Comparison of ENCODE assay signal across 25 cellular contexts in the genomic region with DNA sequence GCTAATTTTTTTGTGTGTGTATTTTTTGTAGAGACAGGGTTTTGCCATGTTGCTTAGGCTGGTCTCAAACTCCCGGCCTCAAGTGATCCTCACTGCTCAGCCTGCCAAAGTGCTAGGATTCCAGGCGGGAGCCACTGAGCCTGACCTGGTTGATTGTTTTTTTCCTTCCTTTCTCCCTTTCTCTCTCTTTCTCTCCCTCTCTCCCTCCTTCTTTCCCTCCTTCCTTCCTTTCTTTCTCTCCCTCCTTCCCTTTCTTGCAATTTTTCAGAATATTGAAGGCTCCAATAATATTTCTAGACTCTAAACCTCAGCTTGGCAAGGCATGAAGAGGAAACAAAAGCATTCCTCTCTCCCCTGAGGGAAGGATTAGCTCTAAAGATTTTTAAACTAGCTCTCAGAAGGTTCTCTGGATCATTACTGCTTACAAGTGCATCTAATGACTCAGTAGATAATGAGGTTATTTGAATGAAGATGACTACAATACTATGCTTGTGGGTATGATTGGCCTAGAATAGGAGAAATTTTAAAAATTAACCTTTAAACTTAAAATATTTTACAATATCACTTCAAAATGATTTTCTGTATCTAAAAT.
DNase-seq lines count a peak whose midpoint lies in the region; ATAC-seq, FAIRE-seq and TF ChIP-seq lines count a peak whose summit lies in the region.
"Had no signal": no experiment of that assay in that cellular context is flagged by ENCODE, and none has a peak within 500 bp of the region (broad histone marks: within the 10 kb centered on the region; RNA-seq: fewer than 3 reads in every experiment).

No MANE protein-coding gene starts in this region.

- H2BK120ac ChIP-seq in H9 (ENCODE audit: low read depth, low read length, poor library complexity, severe bottlenecking): no peak overlapping the region

- peaks cover 3 to 6% of the 10 kb centered on the region in 2 experiments; a peak in 3 of 4 replicates for H3K4me1 Mint-ChIP-seq in H9
- peaks cover 25% of the 10 kb centered on the region for H3K4me1 Mint-ChIP-seq in astrocyte (ENCODE audit: low read depth, unreplicated experiment)
- H3K4me1 Mint-ChIP-seq in natural killer cell: no peaks in the 10 kb centered on the region

- no peak overlapping the region for H2BK20ac ChIP-seq in H9 (ENCODE audit: low read depth, low read length, poor library complexity, severe bottlenecking)

- H3K4ac ChIP-seq in H9 (ENCODE audit: low read depth, low read length): no peak overlapping the region

- no peaks in the 10 kb centered on the region for H4K20me1 ChIP-seq in H9 (ENCODE audit: control insufficient read depth, insufficient read depth, insufficient read length)
- no peaks in the 10 kb centered on the region for H4K20me1 ChIP-seq in astrocyte (ENCODE audit: insufficient read depth, low read length)
- no peaks in the 10 kb centered on the region for H4K20me1 ChIP-seq in keratinocyte (ENCODE audit: control insufficient read depth, extremely low read depth, insufficient read depth, low read length)

- no peak overlapping the region for H2BK12ac ChIP-seq in H9 (ENCODE audit: insufficient read length, low read depth, low read length)

- H3K4me3 ChIP-seq in astrocyte (ENCODE audit: insufficient read depth, low read depth, low read length): no peak overlapping the region
- H3K4me3 ChIP-seq in keratinocyte (ENCODE audit: control insufficient read depth in 2 of 3, extremely low read depth in 1 of 3, insufficient read depth in 2 of 3, low read depth in 1 of 3, low read length in 3 of 3): no peak overlapping the region
- H3K4me3 ChIP-seq in uterus: no peak overlapping the region
- H3K4me3 ChIP-seq: coronary artery, smooth muscle cell had no signal

- no peak overlapping the region for H2BK15ac ChIP-seq in H9 (ENCODE audit: low read depth, low read length)

- H3K9me3 Mint-ChIP-seq in H9 (no peaks in the 10 kb centered on the region), astrocyte (ENCODE audit: unreplicated experiment) (no peaks in the 10 kb centered on the region), natural killer cell (no peaks in the 10 kb centered on the region)

- H3K4me3 Mint-ChIP-seq in H9: no peak overlapping the region
- no peak overlapping the region for H3K4me3 Mint-ChIP-seq in astrocyte (ENCODE audit: unreplicated experiment)
- no peak overlapping the region for H3K4me3 Mint-ChIP-seq in natural killer cell

- H2AFZ ChIP-seq in H9 (ENCODE audit: low read length) (no peak overlapping the region), astrocyte (ENCODE audit: low read depth, low read length) (no peak overlapping the region), keratinocyte (ENCODE audit: control insufficient read depth, low read length) (no peak overlapping the region)

- H3K9me3 ChIP-seq in H9 (ENCODE audit: control insufficient read depth, low read depth, low read length) (no peaks in the 10 kb centered on the region), astrocyte (ENCODE audit: insufficient read depth, low read depth, low read length) (no peaks in the 10 kb centered on the region), keratinocyte (ENCODE audit: control insufficient read depth, low read depth, low read length) (no peaks in the 10 kb centered on the region), uterus (no peaks in the 10 kb centered on the region)

- H3T11ph ChIP-seq in H9 (ENCODE audit: low read length): no peak overlapping the region

- H3K56ac ChIP-seq in H9 (ENCODE audit: insufficient read length, low read depth, low read length): no peak overlapping the region

- no peak overlapping the region for H3K14ac ChIP-seq in H9 (ENCODE audit: insufficient read depth, low read length)

- no peak overlapping the region for H4K5ac ChIP-seq in H9 (ENCODE audit: insufficient read length, low read depth, low read length)

- H3K79me2 ChIP-seq in H9 (ENCODE audit: insufficient read depth, low read length) (no peaks in the 10 kb centered on the region), astrocyte (ENCODE audit: insufficient read depth, low read length) (no peaks in the 10 kb centered on the region), keratinocyte (ENCODE audit: control insufficient read depth, insufficient read depth, low read length) (no peaks in the 10 kb centered on the region)

- WGBS in H9 (ENCODE audit: extremely low coverage, insufficient read length, low lambda C conversion rate): no CpG with 5 or more reads among the region's 2 CpGs

- no peak overlapping the region for H3K27ac ChIP-seq in H9 (ENCODE audit: insufficient read length, low read depth, low read length)
- H3K27ac ChIP-seq in astrocyte (ENCODE audit: low read depth, low read length): no peak overlapping the region
- H3K27ac ChIP-seq in keratinocyte (ENCODE audit: control insufficient read depth, insufficient read depth, low read length): no peak overlapping the region
- H3K27ac ChIP-seq in uterus: peak overlapping the region; percentile 60 to 90
- H3K27ac ChIP-seq: coronary artery had no signal

- H3K27me3 ChIP-seq in H9 (ENCODE audit: insufficient read depth, low read length): no peaks in the 10 kb centered on the region
- no peaks in the 10 kb centered on the region for H3K27me3 ChIP-seq in astrocyte (ENCODE audit: insufficient read depth, low read length)
- no peaks in the 10 kb centered on the region for H3K27me3 ChIP-seq in keratinocyte (ENCODE audit: control insufficient read depth, extremely low read depth, insufficient read depth, low read length)
- no peaks in the 10 kb centered on the region for H3K27me3 ChIP-seq in uterus

- TF ChIP-seq CTCF in H9 (conservative IDR thresholded peaks at IDR 0.05): no peak
- no peak for TF ChIP-seq CTCF in astrocyte (IDR thresholded peaks at IDR 0.05; ENCODE audit: insufficient read depth, low read depth, low read length)
- no peak for TF ChIP-seq CTCF in keratinocyte (optimal IDR thresholded peaks at IDR 0.05 in 1 of 3, IDR thresholded peaks at IDR 0.05 in 1 of 3, conservative IDR thresholded peaks at IDR 0.05 in 1 of 3; ENCODE audit: extremely low read depth in 1 of 3, insufficient read depth in 2 of 3, low read length in 3 of 3)
- no peak for TF ChIP-seq CTCF in uterus (IDR thresholded peaks at IDR 0.05)
- no peak for TF ChIP-seq CTCF in natural killer cell (IDR thresholded peaks at IDR 0.05)

- H3K27me3 Mint-ChIP-seq in H9 (ENCODE audit: low read depth) (peaks cover 3% of the 10 kb centered on the region), astrocyte (ENCODE audit: low read depth, unreplicated experiment) (peaks cover 2% of the 10 kb centered on the region), natural killer cell (ENCODE audit: low read depth in 2 of 2) (peaks cover 13 to 19% of the 10 kb centered on the region in 2 donors)
- H3K27me3 Mint-ChIP-seq: progenitor cell of endocrine pancreas had no signal

- H3K9ac ChIP-seq in H9 (ENCODE audit: extremely low read depth, insufficient read length, low read length) (no peak overlapping the region), astrocyte (ENCODE audit: low read length) (no peak overlapping the region), keratinocyte (ENCODE audit: control insufficient read depth, extremely low read depth, insufficient read depth, low read length) (no peak overlapping the region)

- H3K79me1 ChIP-seq in H9 (ENCODE audit: insufficient read depth, low read depth, low read length, poor library complexity, severe bottlenecking): no peaks in the 10 kb centered on the region

- no peaks in the 10 kb centered on the region for H3K4me1 ChIP-seq in H9 (ENCODE audit: insufficient read depth, low read length)
- peaks cover 15% of the 10 kb centered on the region for H3K4me1 ChIP-seq in astrocyte (ENCODE audit: insufficient read depth, low read length)
- H3K4me1 ChIP-seq in keratinocyte (ENCODE audit: control insufficient read depth, extremely low read depth, insufficient read depth, low read length): peaks cover 4% of the 10 kb centered on the region
- peaks cover 0 to 4% of the 10 kb centered on the region in 2 donors for H3K4me1 ChIP-seq in uterus

- no peaks in the 10 kb centered on the region for H3K9me1 ChIP-seq in keratinocyte (ENCODE audit: control insufficient read depth, extremely low read depth, insufficient read depth, low read length)

- H3K23me2 ChIP-seq in H9 (ENCODE audit: insufficient read length, low read depth, low read length, poor library complexity, severe bottlenecking): no peaks in the 10 kb centered on the region

- H3K27ac Mint-ChIP-seq in H9 (peak overlapping the region in 2 of 3 experiments; percentile 21 to 43; a peak in 3 of 7 replicates), astrocyte (ENCODE audit: unreplicated experiment) (no peak overlapping the region), natural killer cell (no peak overlapping the region)
- H3K27ac Mint-ChIP-seq: progenitor cell of endocrine pancreas had no signal

- DNase-seq in H9 (no peak), astrocyte (ENCODE audit: low read depth) (peak; percentile 25), keratinocyte (ENCODE audit: low read depth, low spot score) (no peak), uterus (no peak), natural killer cell (no peak), kidney glomerular epithelial cell (lab: John Stamatoyannopoulos, UW) (no peak)
- no peak for DNase-seq in activated CD4-positive, alpha-beta T cell treated with anti-CD3 and anti-CD28 coated beads, Interleukin-2, amount 50 U/mL, for 1 hour
- DNase-seq: activated CD4-positive, alpha-beta T cell treated with anti-CD3 and anti-CD28 coated beads for 4 hours; AML-193; hypothalamus; NCI-H1694 treated with DMSO at 0.1 percent for 48 hours; NCI-H226; PC-3; SIG-M5; stimulated activated CD4-positive, alpha-beta T cell treated with anti-CD3 and anti-CD28 coated beads, Interleukin-2, amount 100 ng/mL, for 48 hours; stimulated activated naive CD4-positive, alpha-beta T cell treated with Interleukin-2 at 50 U/mL for 16 hours; T-helper 1 cell; trophoblast cell had no signal

- H3K23ac ChIP-seq in H9 (ENCODE audit: insufficient read length, low read depth, low read length): no peak overlapping the region

- no peak overlapping the region for H2BK5ac ChIP-seq in H9 (ENCODE audit: insufficient read length, low read length)

- dilution Hi-C loops in keratinocyte (cut with MboI; ENCODE audit: extremely low pct_ligation_motif_present, low sequenced_read_pairs): no loop called here

- no peak overlapping the region for H3K4me2 ChIP-seq in H9 (ENCODE audit: insufficient read depth, insufficient read length, low read length)
- H3K4me2 ChIP-seq in astrocyte (ENCODE audit: low read length): no peak overlapping the region
- H3K4me2 ChIP-seq in keratinocyte (ENCODE audit: control insufficient read depth, extremely low read depth, insufficient read depth, low read depth, low read length): no peak overlapping the region
- H3K4me2 ChIP-seq: smooth muscle cell had no signal

- no peak overlapping the region for H3K18ac ChIP-seq in H9 (ENCODE audit: insufficient read length, low read depth, low read length)

- no peak overlapping the region for H4K8ac ChIP-seq in H9 (replicated peaks; ENCODE audit: insufficient read length, low read depth, low read length)

- no peaks in the 10 kb centered on the region for H3K36me3 ChIP-seq in astrocyte (ENCODE audit: insufficient read depth, low read length)
- no peaks in the 10 kb centered on the region for H3K36me3 ChIP-seq in keratinocyte (ENCODE audit: control insufficient read depth in 2 of 2, extremely low read depth in 1 of 2, insufficient read depth in 2 of 2, low read length in 2 of 2)
- no peaks in the 10 kb centered on the region for H3K36me3 ChIP-seq in uterus

- no peak overlapping the region for H2AK5ac ChIP-seq in H9 (ENCODE audit: insufficient read length, low read length)

- H3K36me3 Mint-ChIP-seq in H9 (ENCODE audit: insufficient read depth in 1 of 3, low read depth in 3 of 3) (0 out of 7 replicates have a peak, but pooled peaks cover 0 to 4% (median 0%) of the 10 kb centered on the region in 3 experiments), astrocyte (ENCODE audit: low read depth, unreplicated experiment) (no peaks in the 10 kb centered on the region), natural killer cell (no peaks in the 10 kb centered on the region)
- H3K36me3 Mint-ChIP-seq: activated naive CD4-positive, alpha-beta T cell treated with anti-CD3 and anti-CD28 coated beads, Interleukin-2, amount 50 U/mL, for 72 hours had no signal

- no peak for TF ChIP-seq POLR2A in uterus (IDR thresholded peaks at IDR 0.05)

- no peak for FAIRE-seq in astrocyte (lab: Jason Lieb, UNC)
- peak; percentile 61 for FAIRE-seq in keratinocyte (lab: Jason Lieb, UNC)
- FAIRE-seq: endometrium, frontal cortex, GM18507 had no signal

- intact Hi-C loops in uterus (cut with DNase I; ENCODE audit: low total_unique reads) (no loop called here), natural killer cell (cut with micrococcal nuclease) (no loop called here)

- no peak overlapping the region for H4K91ac ChIP-seq in H9 (ENCODE audit: insufficient read length, low read depth, low read length)

- no peak for ATAC-seq in natural killer cell
- ATAC-seq: activated naive CD4-positive, alpha-beta T cell treated with anti-CD3 and anti-CD28 coated beads, Interleukin-2, amount 50 U/mL, for 72 hours; PC-3 had no signal

Comparison
In these comparisons a context has a peak if more than half of its experiments do, and no peak if none do; other contexts are left out.
1. H3K27ac ChIP-seq: peak in uterus (2 of 2); none in H9 (single experiment), astrocyte (single experiment) and keratinocyte (single experiment).
2. H3K27ac Mint-ChIP-seq: peak in H9 (2 of 3); none in astrocyte (single experiment) and natural killer cell (0 of 2).